In genomic region chr15:73983773-73984172, GRCh38 we compare ENCODE assay signal across 14 cellular contexts. TPM values are rescaled to one million over a fixed set of nuclear protein-coding genes. Genes with fewer than 3 reads are reported as not detected.
DNase-seq lines count a peak whose midpoint lies in the region; ATAC-seq, FAIRE-seq and TF ChIP-seq lines count a peak whose summit lies in the region.
"Had no signal": no experiment of that assay in that cellular context is flagged by ENCODE, and none has a peak within 500 bp of the region (broad histone marks: within the 10 kb centered on the region; RNA-seq: fewer than 3 reads in every experiment).

No MANE protein-coding gene starts in this region.

- no peak for ATAC-seq in activated CD4-positive, alpha-beta T cell treated with anti-CD3 and anti-CD28 coated beads for 36 hours
- ATAC-seq in lung (ENCODE audit: insufficient read depth, low FRiP score) (no peak), GM21737 (IDR thresholded peaks at IDR 0.05; ENCODE audit: unreplicated experiment) (no peak), GM21526 (IDR thresholded peaks at IDR 0.05; ENCODE audit: low FRiP score, unreplicated experiment) (no peak), GM19328 (IDR thresholded peaks at IDR 0.05; ENCODE audit: unreplicated experiment) (no peak)
- ATAC-seq: GM12878 had no signal

- FAIRE-seq in astrocyte (lab: Jason Lieb, UNC): no peak
- FAIRE-seq: GM12878 had no signal

- H3K9me3 ChIP-seq in astrocyte (ENCODE audit: insufficient read depth, low read depth, low read length) (no peaks in the 10 kb centered on the region), lung (ENCODE audit: control insufficient read depth in 2 of 2, insufficient read depth in 1 of 2, low read length in 1 of 2) (no peaks in the 10 kb centered on the region)

- no peaks in the 10 kb centered on the region for H3K79me2 ChIP-seq in astrocyte (ENCODE audit: insufficient read depth, low read length)

- no peaks in the 10 kb centered on the region for H3K27me3 ChIP-seq in astrocyte (ENCODE audit: insufficient read depth, low read length)
- no peaks in the 10 kb centered on the region for H3K27me3 ChIP-seq in lung (ENCODE audit: control insufficient read depth, insufficient read depth)

- TF ChIP-seq CTCF in astrocyte (IDR thresholded peaks at IDR 0.05; ENCODE audit: insufficient read depth, low read depth, low read length) (no peak), lung (IDR thresholded peaks at IDR 0.05; ENCODE audit: control extremely low read depth, extremely low read depth) (no peak)

- DNase-seq in activated CD4-positive, alpha-beta T cell treated with anti-CD3 and anti-CD28 coated beads for 36 hours: no peak
- DNase-seq in activated CD4-positive, alpha-beta T cell treated with anti-CD3 and anti-CD28 coated beads, Interleukin-2, amount 50 U/mL, for 1 hour: no peak
- DNase-seq in astrocyte (ENCODE audit: low read depth): no peak
- no peak for DNase-seq in lung (ENCODE audit: low spot score)
- DNase-seq: activated T-cell treated with anti-CD3 and anti-CD28 coated beads, Interleukin-2, amount 50 U/mL, for 1 hour; DMS53; foreskin melanocyte; Kasumi-1; T-helper 9 cell had no signal

- no peak overlapping the region for H3K4me2 ChIP-seq in astrocyte (ENCODE audit: low read length)

- no peaks in the 10 kb centered on the region for H3K9me3 Mint-ChIP-seq in activated CD4-positive, alpha-beta T cell treated with anti-CD3 and anti-CD28 coated beads for 36 hours (ENCODE audit: low read depth)
- no peaks in the 10 kb centered on the region for H3K9me3 Mint-ChIP-seq in astrocyte (ENCODE audit: unreplicated experiment)

- H3K36me3 ChIP-seq in astrocyte (ENCODE audit: insufficient read depth, low read length): no peaks in the 10 kb centered on the region
- peaks cover 0 to 4% of the 10 kb centered on the region in 2 donors for H3K36me3 ChIP-seq in lung (ENCODE audit: control insufficient read depth in 2 of 2, insufficient read depth in 2 of 2, low read length in 2 of 2)

- CTCF ChIA-PET in activated CD4-positive, alpha-beta T cell treated with anti-CD3 and anti-CD28 coated beads for 36 hours (lab: Charles Lee): interaction anchor here (0.7 to 0.8 kb wide), 2 partner anchors 10 to 18 kb away, joined by 3 read pairs; no protein-coding TSS in a partner anchor

- H3K4me1 ChIP-seq in astrocyte (ENCODE audit: insufficient read depth, low read length) (peaks cover 54% of the 10 kb centered on the region), lung (ENCODE audit: control insufficient read depth in 2 of 2, insufficient read depth in 2 of 2, low read length in 2 of 2) (peaks cover 28 to 46% of the 10 kb centered on the region in 2 donors)

- H3K4me1 Mint-ChIP-seq in activated CD4-positive, alpha-beta T cell treated with anti-CD3 and anti-CD28 coated beads for 36 hours: peaks cover 28% of the 10 kb centered on the region
- peaks cover 59% of the 10 kb centered on the region for H3K4me1 Mint-ChIP-seq in astrocyte (ENCODE audit: low read depth, unreplicated experiment)

- peaks cover 8% of the 10 kb centered on the region for H3K36me3 Mint-ChIP-seq in activated CD4-positive, alpha-beta T cell treated with anti-CD3 and anti-CD28 coated beads for 36 hours (ENCODE audit: low read depth)
- H3K36me3 Mint-ChIP-seq in astrocyte (ENCODE audit: low read depth, unreplicated experiment): peaks cover 5% of the 10 kb centered on the region

- H3K4me3 Mint-ChIP-seq in activated CD4-positive, alpha-beta T cell treated with anti-CD3 and anti-CD28 coated beads for 36 hours: no peak overlapping the region
- peak overlapping the region; percentile 43 for H3K4me3 Mint-ChIP-seq in astrocyte (ENCODE audit: unreplicated experiment)

- no peaks in the 10 kb centered on the region for H3K27me3 Mint-ChIP-seq in activated CD4-positive, alpha-beta T cell treated with anti-CD3 and anti-CD28 coated beads for 36 hours
- H3K27me3 Mint-ChIP-seq in astrocyte (ENCODE audit: low read depth, unreplicated experiment): no peaks in the 10 kb centered on the region

- peak overlapping the region; percentile 45 for H3K27ac Mint-ChIP-seq in activated CD4-positive, alpha-beta T cell treated with anti-CD3 and anti-CD28 coated beads for 36 hours
- H3K27ac Mint-ChIP-seq in astrocyte (ENCODE audit: unreplicated experiment): no peak overlapping the region

- H3K4me3 ChIP-seq in astrocyte (ENCODE audit: insufficient read depth, low read depth, low read length) (no peak overlapping the region), lung (no peak overlapping the region)
- H3K4me3 ChIP-seq: GM12878 had no signal

- 89 to 94% methylated on average over 9 of the region's 9 CpGs for WGBS in lung, 2 donors

- intact Hi-C loops in activated CD4-positive, alpha-beta T cell treated with anti-CD3 and anti-CD28 coated beads for 36 hours (cut with DNase I, micrococcal nuclease): no loop called here

- H2AFZ ChIP-seq in astrocyte (ENCODE audit: low read depth, low read length): no peak overlapping the region

- no peaks in the 10 kb centered on the region for H4K20me1 ChIP-seq in astrocyte (ENCODE audit: insufficient read depth, low read length)

- H3K27ac ChIP-seq in astrocyte (ENCODE audit: low read depth, low read length) (peak overlapping the region; percentile 84), lung (ENCODE audit: low read depth in 1 of 2, low read length in 1 of 2) (peak overlapping the region; percentile 82 to 95), temporal lobe (ENCODE audit: low read depth, low read length) (peak overlapping the region; percentile 48)

- POLR2A ChIA-PET in activated CD4-positive, alpha-beta T cell treated with anti-CD3 and anti-CD28 coated beads for 36 hours (lab: Charles Lee): no interaction called here

- peak overlapping the region; percentile 63 for H3K9ac ChIP-seq in astrocyte (ENCODE audit: low read length)

RNA-seq across cellular contexts. Expression of gene STOML1, which starts 8.3 kb away (rescaled TPM):
- total RNA-seq in activated CD4-positive, alpha-beta T cell treated with anti-CD3 and anti-CD28 coated beads for 36 hours: 1 to 10 TPM; 6.3 to 7.1 TPM
- 12.4 and 16.6 TPM in 2 replicates for total RNA-seq in astrocyte
- total RNA-seq in lung: 10 to 100 TPM; 10.3 to 30.5 TPM
- polyA plus RNA-seq in lung: 10 to 100 TPM; 23.4 to 35.4 TPM
- 30.2 TPM for total RNA-seq in temporal lobe

RNA-seq across cellular contexts. Expression of gene PML, which starts 10.7 kb away (rescaled TPM):
- total RNA-seq in activated CD4-positive, alpha-beta T cell treated with anti-CD3 and anti-CD28 coated beads for 36 hours: 10 to 100 TPM; 72.6 to 75.4 TPM
- total RNA-seq in astrocyte (116 and 119 TPM in 2 replicates), lung (10 to 100 TPM; 77.5 to 80.5 TPM), temporal lobe (14.0 TPM)
- 10 to 100 TPM; 33.9 to 44.2 TPM for polyA plus RNA-seq in lung

RNA-seq across cellular contexts. Expression of gene LOXL1, which starts 57.5 kb away (rescaled TPM):
- 1 to 10 TPM; 1.9 to 2.5 TPM for total RNA-seq in activated CD4-positive, alpha-beta T cell treated with anti-CD3 and anti-CD28 coated beads for 36 hours
- 280 and 384 TPM in 2 replicates for total RNA-seq in astrocyte
- total RNA-seq in lung: 10 to 100 TPM; 13.1 to 25.3 TPM
- 10 to 100 TPM in 1 of 2 donors, 1 to 10 TPM in 1; 9.4 to 15.5 TPM for polyA plus RNA-seq in lung
- 3.0 TPM for total RNA-seq in temporal lobe

Comparison
In these comparisons a context has a peak if more than half of its experiments do, and no peak if none do; other contexts are left out.
1. RNA of gene LOXL1, which starts 57.5 kb away (total RNA-seq): 280 to 384 TPM in astrocyte; 13.1 to 25.3 TPM in lung, 3.0 TPM in temporal lobe (single experiment) and 1.9 to 2.5 TPM in activated CD4-positive, alpha-beta T cell treated with anti-CD3 and anti-CD28 coated beads for 36 hours; every median in the first group is over 10 times any median in the second.
2. Peak in every context shown above with its lines, with median percentiles within 50 percentile points of each other: H3K27ac ChIP-seq.